In the genomic region with DNA sequence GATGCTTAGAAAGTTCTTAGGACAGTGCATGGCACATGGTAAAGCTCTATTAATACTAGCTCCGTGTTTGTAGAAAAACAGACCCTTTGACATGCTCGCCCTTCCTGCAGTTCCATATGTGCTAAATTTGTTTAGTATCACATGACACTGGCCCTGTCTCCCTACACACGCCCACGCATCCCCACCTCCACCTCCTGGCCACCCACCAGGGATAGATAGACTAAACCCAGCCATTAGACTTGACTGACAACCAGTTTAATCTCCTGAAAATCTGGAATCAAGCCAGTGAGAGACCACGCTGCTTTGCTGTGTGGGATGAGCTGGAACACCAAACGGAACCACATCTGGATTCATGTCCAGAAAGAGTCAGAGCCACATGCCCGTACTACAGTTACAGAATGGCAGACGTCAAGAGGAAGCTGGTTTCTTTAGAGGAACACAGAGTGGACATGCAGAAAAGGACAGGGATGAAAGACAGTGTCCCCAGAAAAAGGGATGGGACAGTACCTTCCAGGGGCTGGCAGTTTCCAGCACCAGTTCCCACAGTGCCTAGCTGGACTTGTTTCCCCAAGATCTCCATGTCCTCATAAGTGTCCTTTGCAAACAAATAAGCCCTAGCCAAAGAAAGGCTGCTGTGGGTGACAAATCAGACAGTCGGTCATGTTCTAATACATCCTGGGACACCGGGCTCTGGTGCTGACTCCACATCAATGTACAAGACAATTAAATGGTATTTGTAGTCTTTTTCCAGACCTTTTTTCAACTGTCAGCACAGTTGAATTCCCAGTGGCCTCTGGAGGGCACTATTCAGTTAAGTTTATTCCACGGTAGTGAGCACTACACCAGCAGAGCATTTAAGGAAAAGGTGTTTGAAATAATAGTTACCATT, we compare ENCODE assay signal across 7 cellular contexts.
DNase-seq lines count a peak whose midpoint lies in the region; ATAC-seq and TF ChIP-seq lines count a peak whose summit lies in the region.

No MANE protein-coding gene starts in this region.

- no peaks in the 10 kb centered on the region; the same call in 1 of the 2 replicates for H3K36me3 ChIP-seq in OCI-LY1 (ENCODE audit: insufficient read depth, low read length)

- intact Hi-C loops in activated T-helper 2 cell treated with anti-CD3 and anti-CD28 coated beads, Interferon-gamma antibody, Interleukin-2, Interleukin-4, amounts not matched to agents 10 μg/mL and 5 μg/mL and 100 μg/mL, durations not matched to agents 14 hours and 24 hours and 36 hours (cut with micrococcal nuclease): loop anchor here (2.0 to 5.0 kb wide), 2 partner anchors 252 to 267 kb away; no protein-coding TSS in a partner anchor

- H3K36me3 Mint-ChIP-seq in activated T-helper 2 cell treated with anti-CD3 and anti-CD28 coated beads, Interferon-gamma antibody, Interleukin-2, Interleukin-4, amounts not matched to agents 10 μg/mL and 5 μg/mL and 100 μg/mL, durations not matched to agents 14 hours and 24 hours and 36 hours (ENCODE audit: low read depth): no peaks in the 10 kb centered on the region

- no peak overlapping the region for H2AFZ ChIP-seq in OCI-LY1 (ENCODE audit: low read length)

- no peaks in the 10 kb centered on the region for H3K79me2 ChIP-seq in OCI-LY1 (ENCODE audit: insufficient read depth, low read length)

- H3K27me3 ChIP-seq in OCI-LY1 (ENCODE audit: insufficient read depth, low read length): peaks cover 7% of the 10 kb centered on the region; the same call in 1 of the 2 replicates

- H3K9me3 ChIP-seq in OCI-LY1 (ENCODE audit: low read length): peaks cover 9% of the 10 kb centered on the region; the same call in 1 of the 2 replicates

- no peak overlapping the region for H3K4me3 Mint-ChIP-seq in activated T-helper 2 cell treated with anti-CD3 and anti-CD28 coated beads, Interferon-gamma antibody, Interleukin-2, Interleukin-4, amounts not matched to agents 10 μg/mL and 5 μg/mL and 100 μg/mL, durations not matched to agents 14 hours and 24 hours and 36 hours (ENCODE audit: low read depth)

- no peak overlapping the region for H3K27ac ChIP-seq in OCI-LY1 (ENCODE audit: low read depth, low read length, poor library complexity, severe bottlenecking)

- no peaks in the 10 kb centered on the region for H3K4me1 Mint-ChIP-seq in activated T-helper 2 cell treated with anti-CD3 and anti-CD28 coated beads, Interferon-gamma antibody, Interleukin-2, Interleukin-4, amounts not matched to agents 10 μg/mL and 5 μg/mL and 100 μg/mL, durations not matched to agents 14 hours and 24 hours and 36 hours (ENCODE audit: low read depth)

- TF ChIP-seq CTCF in GM12864 (IDR thresholded peaks at IDR 0.05; ENCODE audit: low read depth, low read length, missing control alignments) (peak; percentile 52), OCI-LY1 (IDR thresholded peaks at IDR 0.05; ENCODE audit: low read length) (peak; percentile 82)

- H3K9me3 Mint-ChIP-seq in activated T-helper 2 cell treated with anti-CD3 and anti-CD28 coated beads, Interferon-gamma antibody, Interleukin-2, Interleukin-4, amounts not matched to agents 10 μg/mL and 5 μg/mL and 100 μg/mL, durations not matched to agents 14 hours and 24 hours and 36 hours: no peaks in the 10 kb centered on the region

- peaks cover 5% of the 10 kb centered on the region for H3K27me3 Mint-ChIP-seq in activated T-helper 2 cell treated with anti-CD3 and anti-CD28 coated beads, Interferon-gamma antibody, Interleukin-2, Interleukin-4, amounts not matched to agents 10 μg/mL and 5 μg/mL and 100 μg/mL, durations not matched to agents 14 hours and 24 hours and 36 hours (ENCODE audit: low read depth)

- H3K27ac Mint-ChIP-seq in activated T-helper 2 cell treated with anti-CD3 and anti-CD28 coated beads, Interferon-gamma antibody, Interleukin-2, Interleukin-4, amounts not matched to agents 10 μg/mL and 5 μg/mL and 100 μg/mL, durations not matched to agents 14 hours and 24 hours and 36 hours: no peak overlapping the region

- no peaks in the 10 kb centered on the region for H3K4me1 ChIP-seq in OCI-LY1 (ENCODE audit: insufficient read depth, low read length, severe bottlenecking)

- no peak overlapping the region for H3K9ac ChIP-seq in OCI-LY1 (ENCODE audit: low read length)

- DNase-seq in GM12864 (ENCODE audit: low read depth) (no peak), HT1080 (ENCODE audit: low read depth) (peak; percentile 72), glomerular endothelial cell (ENCODE audit: extremely low read depth, low read depth, low spot score) (peak; percentile 62), pons (ENCODE audit: low spot score) (peak; percentile 82)
- peak; percentile 12 for DNase-seq in activated T-helper 2 cell treated with anti-CD3 and anti-CD28 coated beads, Interferon-gamma antibody, Interleukin-2, Interleukin-4, amounts not matched to agents 10 μg/mL and 5 μg/mL and 100 μg/mL, durations not matched to agents 14 hours and 24 hours and 36 hours (ENCODE audit: low spot score)

- no peaks in the 10 kb centered on the region for H3F3A ChIP-seq in OCI-LY1 (ENCODE audit: insufficient read depth, low read length)

- no peak overlapping the region for H3K4me2 ChIP-seq in OCI-LY1 (ENCODE audit: low read length)

- H3K9me2 ChIP-seq in OCI-LY1 (ENCODE audit: low read depth, low read length): no peaks in the 10 kb centered on the region

- ATAC-seq in GM19395 (IDR thresholded peaks at IDR 0.05; ENCODE audit: unreplicated experiment): no peak

- H3K4me3 ChIP-seq in GM12864 (ENCODE audit: low read depth, low read length): no peak overlapping the region
- H3K4me3 ChIP-seq in OCI-LY1 (ENCODE audit: low read depth, low read length, poor library complexity, severe bottlenecking): no peak overlapping the region

- no peaks in the 10 kb centered on the region for H4K20me1 ChIP-seq in OCI-LY1 (ENCODE audit: insufficient read depth, low read length)
